ENCODE assay signal across 8 cellular contexts in the genomic region with DNA sequence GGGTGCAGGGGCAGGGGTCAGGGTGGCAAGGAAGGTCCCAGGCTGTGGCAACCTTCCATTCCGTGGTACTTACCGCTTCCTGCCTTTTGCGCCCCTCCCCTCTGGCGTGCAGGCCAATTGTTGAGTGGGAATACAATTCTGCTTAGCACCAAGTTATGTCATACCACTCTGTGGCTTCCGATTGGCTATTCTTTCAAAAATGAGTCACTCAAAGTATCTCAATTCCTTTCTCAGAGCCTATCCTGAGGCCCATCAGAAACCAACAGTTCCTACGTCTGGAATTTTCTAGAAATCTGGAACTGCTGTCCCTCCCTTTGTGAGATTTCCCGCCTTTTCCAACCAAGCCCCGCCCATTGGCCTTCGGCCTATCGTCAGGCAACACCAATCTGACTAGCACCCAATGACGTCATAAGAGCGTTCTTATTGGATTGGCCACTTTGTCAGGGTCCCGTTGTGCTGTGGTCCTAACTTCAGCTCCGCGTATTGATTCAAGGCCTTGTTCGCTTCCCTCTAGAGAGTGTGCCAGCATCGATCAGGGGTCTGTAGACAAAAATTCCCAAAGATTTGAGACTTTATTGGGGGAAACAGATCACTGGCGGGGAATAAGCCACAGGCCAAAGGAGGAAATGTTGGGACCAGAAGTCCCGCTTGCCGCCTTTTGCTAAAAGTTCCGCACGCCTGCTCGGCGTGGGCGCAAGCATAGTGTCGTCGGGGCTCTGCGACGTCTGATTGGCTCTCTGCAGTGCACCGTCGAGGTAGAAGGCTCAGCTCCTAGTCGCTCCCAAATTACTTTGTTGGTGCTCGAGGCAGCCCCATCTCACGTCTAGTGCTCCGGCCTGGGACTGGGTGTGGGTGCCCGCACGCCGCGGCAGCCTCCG. TPM values are rescaled to one million over a fixed set of nuclear protein-coding genes. Genes with fewer than 3 reads are reported as not detected.
DNase-seq lines count a peak whose midpoint lies in the region; ATAC-seq, FAIRE-seq and TF ChIP-seq lines count a peak whose summit lies in the region.

No MANE protein-coding gene starts in this region.

- TF ChIP-seq CTCF in AG10803 (conservative IDR thresholded peaks at IDR 0.05; ENCODE audit: low read length) (no peak), endothelial cell of umbilical vein (IDR thresholded peaks at IDR 0.05; ENCODE audit: extremely low read depth in 1 of 2, insufficient read depth in 1 of 2, low read depth in 1 of 2, low read length in 2 of 2) (no peak)

- H3K4me3 Mint-ChIP-seq in stimulated activated naive B cell treated with anti-CD40 and anti-IgM and Interleukin-4, amounts not matched to agents 10 μg/mL and 1 μg/mL and 100 μg/mL, for 72 hours, result peak overlapping the region; percentile 69 to 75

- H3K4me1 Mint-ChIP-seq in stimulated activated naive B cell treated with anti-CD40 and anti-IgM and Interleukin-4, amounts not matched to agents 10 μg/mL and 1 μg/mL and 100 μg/mL, for 72 hours, result peaks cover 8 to 9% of the 10 kb centered on the region in 2 donors

- no TSS peak for BruUV-seq in endothelial cell of umbilical vein (replicated peaks; lab: Mats Ljungman, UMichigan)

- intact Hi-C loops in endothelial cell of umbilical vein (cut with micrococcal nuclease), result no loop called here

- CTCF ChIA-PET in endothelial cell of umbilical vein (lab: Charles Lee), result no interaction called here

- H3K4me3 ChIP-seq in AG10803 (ENCODE audit: low read length) (no peak overlapping the region), endothelial cell of umbilical vein (replicated peaks in 1 of 3; ENCODE audit: insufficient read depth in 1 of 3, low read depth in 1 of 3, low read length in 3 of 3) (no peak overlapping the region)

- FAIRE-seq in endothelial cell of umbilical vein (lab: Jason Lieb, UNC), result peak; percentile 98

- H3K9me3 ChIP-seq in endothelial cell of umbilical vein (replicated peaks; ENCODE audit: control insufficient read depth, insufficient read depth, low read length), result no peaks in the 10 kb centered on the region

- no peaks in the 10 kb centered on the region for H3K9me1 ChIP-seq in endothelial cell of umbilical vein (replicated peaks; ENCODE audit: control insufficient read depth, extremely low read depth, insufficient read depth, low read length)

- H3K4me1 ChIP-seq in endothelial cell of umbilical vein (ENCODE audit: control insufficient read depth, extremely low read depth, insufficient read depth, low read length), result peaks cover 2% of the 10 kb centered on the region

- H3K9ac ChIP-seq in endothelial cell of umbilical vein (replicated peaks; ENCODE audit: extremely low read depth, insufficient read depth, low read length), result no peak overlapping the region

- no peak overlapping the region for H2AFZ ChIP-seq in endothelial cell of umbilical vein (ENCODE audit: low read depth, low read length)

- peaks cover 0 to 2% of the 10 kb centered on the region in 2 experiments for H3K27me3 ChIP-seq in endothelial cell of umbilical vein (ENCODE audit: control insufficient read depth in 2 of 2, insufficient read depth in 2 of 2, low read length in 2 of 2)

- H3K79me2 ChIP-seq in endothelial cell of umbilical vein (ENCODE audit: control insufficient read depth, insufficient read depth, low read length), result no peaks in the 10 kb centered on the region

- no peak for TF ChIP-seq POLR2A in endothelial cell of umbilical vein (IDR thresholded peaks at IDR 0.05; ENCODE audit: low read depth, low read length)

- ATAC-seq in GM18907 (IDR thresholded peaks at IDR 0.05; ENCODE audit: unreplicated experiment), result peak; percentile 89
- peak; percentile 72 for ATAC-seq in HG03196 (IDR thresholded peaks at IDR 0.05; ENCODE audit: unreplicated experiment)
- peak; percentile 96 to 97 for ATAC-seq in stimulated activated naive B cell treated with anti-CD40 and anti-IgM and Interleukin-4, amounts not matched to agents 10 μg/mL and 1 μg/mL and 100 μg/mL, for 72 hours (replicated peaks)

- peak overlapping the region; percentile 19 for H3K27ac ChIP-seq in endothelial cell of umbilical vein (ENCODE audit: insufficient read depth, low read depth, low read length)

- no peaks in the 10 kb centered on the region for H3K36me3 ChIP-seq in endothelial cell of umbilical vein (ENCODE audit: control insufficient read depth in 2 of 2, extremely low read depth in 1 of 2, insufficient read depth in 2 of 2, low read length in 2 of 2)

- dilution Hi-C loops in endothelial cell of umbilical vein (cut with MboI; ENCODE audit: extremely low pct_ligation_motif_present, low sequenced_read_pairs), result no loop called here

- H3K9me3 Mint-ChIP-seq in stimulated activated naive B cell treated with anti-CD40 and anti-IgM and Interleukin-4, amounts not matched to agents 10 μg/mL and 1 μg/mL and 100 μg/mL, for 72 hours, result no peaks in the 10 kb centered on the region

- H3K4me2 ChIP-seq in endothelial cell of umbilical vein (ENCODE audit: insufficient read depth, low read length), result no peak overlapping the region

- no peaks in the 10 kb centered on the region for H3K36me3 Mint-ChIP-seq in stimulated activated naive B cell treated with anti-CD40 and anti-IgM and Interleukin-4, amounts not matched to agents 10 μg/mL and 1 μg/mL and 100 μg/mL, for 72 hours

- POLR2A ChIA-PET in endothelial cell of umbilical vein (lab: Charles Lee), result no interaction called here

- H4K20me1 ChIP-seq in endothelial cell of umbilical vein (replicated peaks; ENCODE audit: control insufficient read depth, extremely low read depth, insufficient read depth, low read length), result no peaks in the 10 kb centered on the region

- no peaks in the 10 kb centered on the region for H3K27me3 Mint-ChIP-seq in stimulated activated naive B cell treated with anti-CD40 and anti-IgM and Interleukin-4, amounts not matched to agents 10 μg/mL and 1 μg/mL and 100 μg/mL, for 72 hours

- peak; percentile 80 for DNase-seq in AG10803 (ENCODE audit: low read depth)
- DNase-seq in NOMO-1 treated with dmso at 0.1 percent for 144 hours (lab: John Stamatoyannopoulos, UW; ENCODE audit: unreplicated experiment), result peak; percentile 90
- peak; percentile 78 for DNase-seq in activated CD8-positive, alpha-beta memory T cell treated with anti-CD3 and anti-CD28 coated beads, Interleukin-2, amount 50 U/mL, for 4 hours
- DNase-seq in endothelial cell of umbilical vein (ENCODE audit: low read depth, low spot score), result peak; percentile 96
- DNase-seq in myocyte (ENCODE audit: low read depth), result peak; percentile 88
- peak; percentile 85 for DNase-seq in stimulated activated naive B cell treated with anti-CD40 and anti-IgM and Interleukin-4, amounts not matched to agents 10 μg/mL and 1 μg/mL and 100 μg/mL, for 72 hours

- peak overlapping the region; percentile 97 for H3K27ac Mint-ChIP-seq in stimulated activated naive B cell treated with anti-CD40 and anti-IgM and Interleukin-4, amounts not matched to agents 10 μg/mL and 1 μg/mL and 100 μg/mL, for 72 hours

RNA-seq across cellular contexts. Expression of a gene that starts 11.7 kb away (rescaled TPM):
- 0.35 TPM in 1 of 2 replicates, not detected in the other for total RNA-seq in endothelial cell of umbilical vein
- 0.11 and 0.18 TPM in 2 replicates for polyA plus RNA-seq in endothelial cell of umbilical vein
- 0.06 and 0.15 TPM in 2 replicates for polyA plus RNA-seq in endothelial cell of umbilical vein (2011; cell fraction: cytosol; rRNA removed)
- 0.63 TPM in 2 replicates for polyA plus RNA-seq in endothelial cell of umbilical vein (2011; cell fraction: nucleus; rRNA removed)
- 0.11 and 0.13 TPM in 2 replicates for polyA plus RNA-seq in endothelial cell of umbilical vein (2012)
- polyA minus RNA-seq in endothelial cell of umbilical vein, result not detected in 2 replicates
- not detected for polyA minus RNA-seq in endothelial cell of umbilical vein (2011; cell fraction: cytosol; rRNA and poly(A)+ RNA removed)
- polyA minus RNA-seq in endothelial cell of umbilical vein (2011; cell fraction: nucleus; rRNA and poly(A)+ RNA removed), result 0.19 TPM in 1 of 2 replicates, not detected in the other
- 0.08 and 0.42 TPM in 2 replicates for total RNA-seq in myocyte
- polyA plus RNA-seq in myocyte (2012), result 0.26 TPM

RNA-seq across cellular contexts. Expression of a gene that starts 15.1 kb away (rescaled TPM):
- total RNA-seq in endothelial cell of umbilical vein (2.8 TPM in 2 replicates), myocyte (1.5 and 2.0 TPM in 2 replicates)
- polyA plus RNA-seq in endothelial cell of umbilical vein, result 2.6 and 4.7 TPM in 2 replicates
- 0.90 and 1.3 TPM in 2 replicates for polyA plus RNA-seq in endothelial cell of umbilical vein (2011; cell fraction: cytosol; rRNA removed)
- polyA plus RNA-seq in endothelial cell of umbilical vein (2011; cell fraction: nucleus; rRNA removed), result 1.1 and 4.5 TPM in 2 replicates
- polyA plus RNA-seq in endothelial cell of umbilical vein (2012), result 3.1 and 7.2 TPM in 2 replicates
- 0.39 and 0.70 TPM in 2 replicates for polyA minus RNA-seq in endothelial cell of umbilical vein
- 5.7 TPM for polyA minus RNA-seq in endothelial cell of umbilical vein (2011; cell fraction: cytosol; rRNA and poly(A)+ RNA removed)
- polyA minus RNA-seq in endothelial cell of umbilical vein (2011; cell fraction: nucleus; rRNA and poly(A)+ RNA removed), result 0.29 and 0.82 TPM in 2 replicates
- 11.7 TPM for polyA plus RNA-seq in myocyte (2012)

RNA-seq across cellular contexts. Expression of a gene that starts 23.9 kb away (rescaled TPM):
- 0.78 and 1.5 TPM in 2 replicates for total RNA-seq in endothelial cell of umbilical vein
- 1.8 and 2.0 TPM in 2 replicates for polyA plus RNA-seq in endothelial cell of umbilical vein
- 0.80 and 1.8 TPM in 2 replicates for polyA plus RNA-seq in endothelial cell of umbilical vein (2011; cell fraction: cytosol; rRNA removed)
- polyA plus RNA-seq in endothelial cell of umbilical vein (2011; cell fraction: nucleus; rRNA removed), result 0.43 and 0.76 TPM in 2 replicates
- 0.75 and 1.6 TPM in 2 replicates for polyA plus RNA-seq in endothelial cell of umbilical vein (2012)
- polyA minus RNA-seq in endothelial cell of umbilical vein, result 0.68 TPM in 1 of 2 replicates, not detected in the other
- polyA minus RNA-seq in endothelial cell of umbilical vein (2011; cell fraction: cytosol; rRNA and poly(A)+ RNA removed), result 9.1 TPM
- 0.29 and 0.48 TPM in 2 replicates for polyA minus RNA-seq in endothelial cell of umbilical vein (2011; cell fraction: nucleus; rRNA and poly(A)+ RNA removed)
- 6.9 and 17.0 TPM in 2 replicates for total RNA-seq in myocyte
- 10.0 TPM for polyA plus RNA-seq in myocyte (2012)

RNA-seq across cellular contexts. Expression of a gene that starts 34.7 kb away (rescaled TPM):
- total RNA-seq in endothelial cell of umbilical vein (not detected in 2 replicates), myocyte (not detected in 2 replicates)
- not detected in 2 replicates for polyA plus RNA-seq in endothelial cell of umbilical vein
- not detected in 2 replicates for polyA plus RNA-seq in endothelial cell of umbilical vein (2011; cell fraction: cytosol; rRNA removed)
- polyA plus RNA-seq in endothelial cell of umbilical vein (2011; cell fraction: nucleus; rRNA removed), result not detected in 2 replicates
- 0.29 and 0.35 TPM in 2 replicates for polyA plus RNA-seq in endothelial cell of umbilical vein (2012)
- polyA minus RNA-seq in endothelial cell of umbilical vein, result not detected in 2 replicates
- not detected for polyA minus RNA-seq in endothelial cell of umbilical vein (2011; cell fraction: cytosol; rRNA and poly(A)+ RNA removed)
- polyA minus RNA-seq in endothelial cell of umbilical vein (2011; cell fraction: nucleus; rRNA and poly(A)+ RNA removed), result not detected in 2 replicates
- polyA plus RNA-seq in myocyte (2012), result 0.62 TPM

RNA-seq across cellular contexts. Expression of a gene that starts 41.8 kb away (rescaled TPM):
- total RNA-seq in endothelial cell of umbilical vein (30.5 and 31.1 TPM in 2 replicates), myocyte (11.0 and 16.5 TPM in 2 replicates)
- 20.2 and 23.4 TPM in 2 replicates for polyA plus RNA-seq in endothelial cell of umbilical vein
- 8.2 and 10.7 TPM in 2 replicates for polyA plus RNA-seq in endothelial cell of umbilical vein (2011; cell fraction: cytosol; rRNA removed)
- 26.2 and 26.5 TPM in 2 replicates for polyA plus RNA-seq in endothelial cell of umbilical vein (2011; cell fraction: nucleus; rRNA removed)
- 9.2 and 11.3 TPM in 2 replicates for polyA plus RNA-seq in endothelial cell of umbilical vein (2012)
- 11.7 and 14.6 TPM in 2 replicates for polyA minus RNA-seq in endothelial cell of umbilical vein
- 10.9 TPM for polyA minus RNA-seq in endothelial cell of umbilical vein (2011; cell fraction: cytosol; rRNA and poly(A)+ RNA removed)
- 14.6 and 21.1 TPM in 2 replicates for polyA minus RNA-seq in endothelial cell of umbilical vein (2011; cell fraction: nucleus; rRNA and poly(A)+ RNA removed)
- 13.6 TPM for polyA plus RNA-seq in myocyte (2012)
